Comparison of ENCODE assay signal across 12 cellular contexts in the genomic region with DNA sequence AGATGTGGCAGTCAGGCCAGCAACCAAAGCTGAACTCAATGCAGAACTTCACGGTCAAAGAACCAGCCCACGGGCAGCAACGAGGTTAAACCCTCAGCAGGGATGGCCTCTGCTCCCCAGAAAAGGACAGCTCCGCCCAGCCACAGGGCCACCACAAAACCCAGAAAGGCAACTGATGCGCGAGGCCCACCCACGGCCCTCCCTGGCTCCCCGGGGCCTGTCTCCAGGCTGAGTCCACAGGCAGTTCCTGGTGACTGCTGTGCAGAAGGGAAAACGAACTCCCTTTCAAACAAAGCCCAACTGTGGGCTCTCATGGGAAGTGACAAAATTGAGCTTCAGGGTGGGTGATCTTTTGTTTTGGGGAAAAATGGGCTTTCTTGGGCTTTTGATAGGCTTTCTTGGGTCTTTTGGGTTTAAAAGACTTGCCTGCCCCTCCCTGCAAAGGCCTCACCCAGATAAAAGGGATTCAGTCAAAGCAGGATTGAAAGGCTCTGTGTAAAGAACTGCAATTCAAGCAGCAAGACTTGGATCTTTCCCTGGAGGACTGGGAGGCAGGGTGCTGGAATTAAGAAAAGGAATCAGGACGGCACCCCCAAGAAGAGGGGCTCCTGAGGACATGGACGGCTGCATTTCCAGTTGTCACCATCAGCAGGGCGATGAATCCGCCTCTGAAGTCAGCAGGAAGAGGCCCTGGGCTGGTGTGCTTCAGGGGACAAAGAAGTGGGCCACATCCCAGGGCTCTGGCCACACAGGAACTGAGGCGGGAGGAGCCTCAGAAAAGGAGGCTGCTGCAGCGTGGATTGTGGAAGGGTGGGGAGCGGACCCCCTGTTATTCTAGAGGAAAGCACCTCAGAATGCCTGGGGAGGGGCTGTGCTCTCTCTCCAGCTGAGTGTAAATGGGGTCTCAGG.
A peak's percentile ranks its signal among the peaks of the same experiment; 100 is the strongest.
DNase-seq lines count a peak whose midpoint lies in the region; ATAC-seq lines count a peak whose summit lies in the region.
"Had no signal": no experiment of that assay in that cellular context is flagged by ENCODE, and none has a peak within 500 bp of the region (broad histone marks: within the 10 kb centered on the region; RNA-seq: fewer than 3 reads in every experiment).

No MANE protein-coding gene starts in this region.

- ATAC-seq in effector memory CD8-positive, alpha-beta T cell (replicated peaks), result no peak
- no peak for ATAC-seq in stimulated activated memory B cell treated with anti-CD40 and anti-IgM and Interleukin-4, amounts not matched to agents 10 μg/mL and 1 μg/mL and 100 μg/mL, for 72 hours
- ATAC-seq: HCT116 had no signal

- no peak overlapping the region for H3K4me3 Mint-ChIP-seq in activated T-cell treated with anti-CD3 and anti-CD28 coated beads, Interleukin-2, amount 50 U/mL, for 24 hours
- H3K4me3 Mint-ChIP-seq in effector memory CD8-positive, alpha-beta T cell, result peak overlapping the region; percentile 61 to 66
- H3K4me3 Mint-ChIP-seq in stimulated activated memory B cell treated with anti-CD40 and anti-IgM and Interleukin-4, amounts not matched to agents 10 μg/mL and 1 μg/mL and 100 μg/mL, for 72 hours, result no peak overlapping the region

- H3K36me3 Mint-ChIP-seq in activated T-cell treated with anti-CD3 and anti-CD28 coated beads, Interleukin-2, amount 50 U/mL, for 24 hours (ENCODE audit: low read depth), result no peaks in the 10 kb centered on the region
- peaks cover 11% of the 10 kb centered on the region for H3K36me3 Mint-ChIP-seq in effector memory CD8-positive, alpha-beta T cell (ENCODE audit: insufficient read depth)
- no peaks in the 10 kb centered on the region for H3K36me3 Mint-ChIP-seq in stimulated activated memory B cell treated with anti-CD40 and anti-IgM and Interleukin-4, amounts not matched to agents 10 μg/mL and 1 μg/mL and 100 μg/mL, for 72 hours

- DNase-seq in activated T-cell treated with anti-CD3 and anti-CD28 coated beads, Interleukin-2, amount 50 U/mL, for 24 hours, result peak; percentile 41
- DNase-seq in activated T-cell treated with anti-CD3 and anti-CD28 coated beads for 4 hours (no peak), UCSD-AML1 (lab: John Stamatoyannopoulos, UW; ENCODE audit: unreplicated experiment) (peak; percentile 45), CD1c-positive myeloid dendritic cell (ENCODE audit: extremely low spot score) (no peak), dermis blood vessel endothelial cell (no peak), NCI-H446 (lab: John Stamatoyannopoulos, UW) (no peak)
- DNase-seq in effector memory CD8-positive, alpha-beta T cell, result peak in 1 of 3 experiments; percentile 5
- DNase-seq: DMS153, dorsolateral prefrontal cortex, NCI-H187 treated with DMSO at 0.1 percent for 48 hours had no signal

- H3K4me1 Mint-ChIP-seq in activated T-cell treated with anti-CD3 and anti-CD28 coated beads, Interleukin-2, amount 50 U/mL, for 24 hours (ENCODE audit: low read depth), result peaks cover 52% of the 10 kb centered on the region
- peaks cover 42 to 49% of the 10 kb centered on the region in 2 donors for H3K4me1 Mint-ChIP-seq in effector memory CD8-positive, alpha-beta T cell (ENCODE audit: low read depth in 2 of 2)
- peaks cover 51% of the 10 kb centered on the region for H3K4me1 Mint-ChIP-seq in stimulated activated memory B cell treated with anti-CD40 and anti-IgM and Interleukin-4, amounts not matched to agents 10 μg/mL and 1 μg/mL and 100 μg/mL, for 72 hours

- H3K27ac Mint-ChIP-seq in activated T-cell treated with anti-CD3 and anti-CD28 coated beads, Interleukin-2, amount 50 U/mL, for 24 hours, result peak overlapping the region; percentile 73
- peak overlapping the region; percentile 81 to 89 for H3K27ac Mint-ChIP-seq in effector memory CD8-positive, alpha-beta T cell
- H3K27ac Mint-ChIP-seq in stimulated activated memory B cell treated with anti-CD40 and anti-IgM and Interleukin-4, amounts not matched to agents 10 μg/mL and 1 μg/mL and 100 μg/mL, for 72 hours, result peak overlapping the region; percentile 16

- H3K27me3 Mint-ChIP-seq in activated T-cell treated with anti-CD3 and anti-CD28 coated beads, Interleukin-2, amount 50 U/mL, for 24 hours, result no peaks in the 10 kb centered on the region
- no peaks in the 10 kb centered on the region for H3K27me3 Mint-ChIP-seq in effector memory CD8-positive, alpha-beta T cell
- H3K27me3 Mint-ChIP-seq in stimulated activated memory B cell treated with anti-CD40 and anti-IgM and Interleukin-4, amounts not matched to agents 10 μg/mL and 1 μg/mL and 100 μg/mL, for 72 hours, result no peaks in the 10 kb centered on the region

- peaks cover under 1% of the 10 kb centered on the region for H3K9me3 Mint-ChIP-seq in activated T-cell treated with anti-CD3 and anti-CD28 coated beads, Interleukin-2, amount 50 U/mL, for 24 hours
- H3K9me3 Mint-ChIP-seq in effector memory CD8-positive, alpha-beta T cell, result no peaks in the 10 kb centered on the region
- peaks cover 4% of the 10 kb centered on the region for H3K9me3 Mint-ChIP-seq in stimulated activated memory B cell treated with anti-CD40 and anti-IgM and Interleukin-4, amounts not matched to agents 10 μg/mL and 1 μg/mL and 100 μg/mL, for 72 hours

Comparison
In these comparisons a context has a peak if more than half of its experiments do, and no peak if none do; other contexts are left out.
1. DNase-seq: peak in activated T-cell treated with anti-CD3 and anti-CD28 coated beads, Interleukin-2, amount 50 U/mL, for 24 hours (single experiment) and UCSD-AML1 (single experiment); none in activated T-cell treated with anti-CD3 and anti-CD28 coated beads for 4 hours (single experiment), CD1c-positive myeloid dendritic cell (single experiment), dermis blood vessel endothelial cell (single experiment) and NCI-H446 (0 of 2).
2. H3K27ac Mint-ChIP-seq: peak in every context shown above with its lines; median percentile 85 in effector memory CD8-positive, alpha-beta T cell; 73 in activated T-cell treated with anti-CD3 and anti-CD28 coated beads, Interleukin-2, amount 50 U/mL, for 24 hours; 16 in stimulated activated memory B cell treated with anti-CD40 and anti-IgM and Interleukin-4, amounts not matched to agents 10 μg/mL and 1 μg/mL and 100 μg/mL, for 72 hours.
3. H3K4me3 Mint-ChIP-seq: peak in effector memory CD8-positive, alpha-beta T cell (2 of 2); none in activated T-cell treated with anti-CD3 and anti-CD28 coated beads, Interleukin-2, amount 50 U/mL, for 24 hours (single experiment) and stimulated activated memory B cell treated with anti-CD40 and anti-IgM and Interleukin-4, amounts not matched to agents 10 μg/mL and 1 μg/mL and 100 μg/mL, for 72 hours (single experiment).